ENCODE assay signal across 1 cellular context in the genomic region with DNA sequence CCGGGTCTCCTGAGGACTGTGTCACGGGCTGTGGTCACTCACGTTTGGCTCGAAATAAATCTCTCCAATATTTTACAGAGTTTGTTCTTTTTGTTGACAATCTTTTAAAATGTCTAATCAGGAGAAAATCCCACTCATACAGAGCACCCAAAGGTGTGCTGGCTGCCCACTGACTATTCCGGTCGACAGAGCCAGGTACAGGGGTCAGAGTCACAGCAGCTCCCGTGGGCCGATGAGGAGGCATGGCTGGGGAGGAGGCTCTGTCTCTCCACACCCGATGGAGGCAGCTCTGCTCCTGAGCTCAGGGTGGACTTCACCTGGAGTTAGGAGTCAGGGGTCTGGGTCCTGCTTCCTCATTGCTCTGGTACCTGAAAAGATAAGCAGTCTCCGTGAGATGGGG.
TF ChIP-seq lines count a peak whose summit lies in the region.

No MANE protein-coding gene starts in this region.

TF ChIP-seq in GM23338, 12 proteins besides CTCF, POLR2A, EP300 and RAD21 (continued from another document):
- TF ChIP-seq ZNF462 (CRISPR knock-in tag; IDR thresholded peaks at IDR 0.05) (no peak), REST (IDR thresholded peaks at IDR 0.05; ENCODE audit: unreplicated experiment) (no peak), STAT1 (IDR thresholded peaks at IDR 0.05; ENCODE audit: unreplicated experiment) (no peak), ETS1 (IDR thresholded peaks at IDR 0.05) (no peak), CREB1 (CRISPR knock-in tag; IDR thresholded peaks at IDR 0.05; ENCODE audit: low read depth) (no peak), EZH2 (IDR thresholded peaks at IDR 0.05; ENCODE audit: low read depth, unreplicated experiment) (no peak), ZNF331 (CRISPR knock-in tag; IDR thresholded peaks at IDR 0.05; ENCODE audit: low read depth) (no peak), JUNB (IDR thresholded peaks at IDR 0.05; ENCODE audit: unreplicated experiment) (no peak), EZH2phosphoT487 (IDR thresholded peaks at IDR 0.05; ENCODE audit: unreplicated experiment) (no peak), POLR2AphosphoS5 (IDR thresholded peaks at IDR 0.05; ENCODE audit: low read depth) (no peak), ZNF114 (CRISPR knock-in tag; IDR thresholded peaks at IDR 0.05) (no peak)
